ENCODE assay signal across 28 cellular contexts in the genomic region with DNA sequence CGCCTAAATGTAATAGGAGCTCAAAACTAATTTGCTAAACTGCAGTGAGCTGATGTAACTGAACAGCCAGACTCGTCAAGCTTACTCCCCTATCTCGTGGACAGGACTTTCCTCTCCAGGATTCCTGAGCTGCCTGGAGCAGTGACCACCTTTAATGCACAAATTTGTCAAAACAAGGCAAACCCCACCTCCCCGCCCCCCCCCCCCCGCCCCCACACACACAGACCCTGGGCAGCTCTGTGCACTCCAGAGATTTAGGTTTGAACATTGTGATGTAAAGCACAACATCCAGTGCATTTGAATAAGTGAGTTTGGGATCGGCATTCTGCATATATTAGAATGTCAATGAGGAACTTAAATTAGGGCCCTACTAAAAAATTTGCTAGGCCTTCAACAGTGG.
DNase-seq lines count a peak whose midpoint lies in the region; ATAC-seq and TF ChIP-seq lines count a peak whose summit lies in the region.
"Had no signal": no experiment of that assay in that cellular context is flagged by ENCODE, and none has a peak within 500 bp of the region (broad histone marks: within the 10 kb centered on the region; RNA-seq: fewer than 3 reads in every experiment).

No MANE protein-coding gene starts in this region.

- H3F3A ChIP-seq in GM23338 (replicated peaks; ENCODE audit: low read depth), result peaks cover 15% of the 10 kb centered on the region

- H3K27me3 Mint-ChIP-seq in GM23338 (ENCODE audit: insufficient read depth, low read depth, poor library complexity), result peaks cover 1% of the 10 kb centered on the region
- no peaks in the 10 kb centered on the region for H3K27me3 Mint-ChIP-seq in nephron progenitor cell (ENCODE audit: low read depth, poor library complexity)
- peaks cover 4% of the 10 kb centered on the region for H3K27me3 Mint-ChIP-seq in endodermal cell (ENCODE audit: insufficient read depth)

- H3K9me3 ChIP-seq in HUES64 (ENCODE audit: insufficient read depth, low read depth, low read length), result no peaks in the 10 kb centered on the region
- H3K9me3 ChIP-seq in iPS DF 6.9 (ENCODE audit: control insufficient read depth, insufficient read depth, low read length), result no peaks in the 10 kb centered on the region
- no peaks in the 10 kb centered on the region for H3K9me3 ChIP-seq in endodermal cell (ENCODE audit: control insufficient read depth, low read length)
- H3K9me3 ChIP-seq: A549, Caco-2, SJSA1 had no signal

- H3K9me2 ChIP-seq in GM23338 (ENCODE audit: insufficient read depth), result 0 out of 2 replicates have a peak, but pooled peaks cover 11% of the 10 kb centered on the region

- no peaks in the 10 kb centered on the region for H4K20me1 ChIP-seq in GM23338 (replicated peaks; ENCODE audit: insufficient read depth)

- H3K4me1 Mint-ChIP-seq in GM23338 (peaks cover 57% of the 10 kb centered on the region), nephron progenitor cell (peaks cover 61% of the 10 kb centered on the region), endodermal cell (peaks cover 32% of the 10 kb centered on the region)

- H3K9ac ChIP-seq in HUES64 (ENCODE audit: low read depth, low read length), result peak overlapping the region; percentile 37; the same call in 1 of the 2 replicates
- H3K9ac ChIP-seq in endodermal cell (ENCODE audit: extremely low read depth, low read length, poor library complexity, severe bottlenecking), result no peak overlapping the region

- 23% methylated on average over 4 of the region's 6 CpGs for WGBS in HUES64
- no CpG with 5 or more reads among the region's 6 CpGs for WGBS in iPS DF 6.9 (ENCODE audit: insufficient coverage, insufficient read length)
- 63% methylated on average over 3 to 4 of the region's 6 CpGs for WGBS in endodermal cell (ENCODE audit: insufficient coverage in 1 of 2, insufficient read length in 1 of 2), 2 experiments

- peak overlapping the region; percentile 33 for H3K4me2 ChIP-seq in GM23338
- H3K4me2 ChIP-seq: A549, PC-9 had no signal

- H3K27me3 ChIP-seq in GM23338 (ENCODE audit: insufficient read depth), result no peaks in the 10 kb centered on the region
- H3K27me3 ChIP-seq in HUES64 (ENCODE audit: insufficient read depth, low read length), result no peaks in the 10 kb centered on the region
- H3K27me3 ChIP-seq in iPS DF 6.9 (ENCODE audit: control insufficient read depth, insufficient read depth, low read length), result no peaks in the 10 kb centered on the region
- no peaks in the 10 kb centered on the region for H3K27me3 ChIP-seq in endodermal cell (ENCODE audit: control insufficient read depth, insufficient read depth, low read length, poor library complexity, severe bottlenecking)
- H3K27me3 ChIP-seq: SJSA1 had no signal

- H3K4me1 ChIP-seq in GM23338 (ENCODE audit: insufficient read depth) (peaks cover 49% of the 10 kb centered on the region), HUES64 (ENCODE audit: insufficient read depth, low read length) (peaks cover 46% of the 10 kb centered on the region), iPS DF 6.9 (ENCODE audit: control insufficient read depth, insufficient read depth, low read length) (peaks cover 13% of the 10 kb centered on the region), endodermal cell (ENCODE audit: control insufficient read depth, insufficient read depth, low read length) (no peaks in the 10 kb centered on the region)
- H3K4me1 ChIP-seq: SJSA1 had no signal

- TF ChIP-seq CTCF in GM23338 (conservative IDR thresholded peaks at IDR 0.05; ENCODE audit: low read depth in 2 of 2) (no peak), nephron progenitor cell (IDR thresholded peaks at IDR 0.05) (no peak), endodermal cell (conservative IDR thresholded peaks at IDR 0.05) (no peak)

- H3K4me3 Mint-ChIP-seq in GM23338 (peak overlapping the region; percentile 7), nephron progenitor cell (peak overlapping the region; percentile 50), endodermal cell (no peak overlapping the region)
- H3K4me3 Mint-ChIP-seq: CD8-positive, alpha-beta T cell; HFFc6 had no signal

- peak overlapping the region; percentile 95 for H3K27ac ChIP-seq in GM23338 (ENCODE audit: low read depth)
- peak overlapping the region; percentile 91; the same call in 1 of the 2 replicates for H3K27ac ChIP-seq in HUES64 (ENCODE audit: low read depth, low read length)
- H3K27ac ChIP-seq in iPS DF 6.9 (ENCODE audit: low read length), result no peak overlapping the region
- no peak overlapping the region for H3K27ac ChIP-seq in endodermal cell (ENCODE audit: low read depth, low read length)
- H3K27ac ChIP-seq: A549, C4-2B, PC-9, SJSA1 had no signal

- peak; percentile 76 for DNase-seq in GM23338 (ENCODE audit: low spot score)
- peak; percentile 35 for DNase-seq in iPS DF 6.9 (ENCODE audit: low read depth, low spot score)
- DNase-seq in nephron progenitor cell, result no peak
- no peak for DNase-seq in endodermal cell
- no peak for DNase-seq in activated naive CD4-positive, alpha-beta T cell treated with anti-CD3 and anti-CD28 coated beads, Interleukin-2, amount 50 U/mL, for 16 hours
- DNase-seq: AML-193; Caco-2; CD8-positive, alpha-beta T cell; HFFc6; Karpas-422; NCI-H1092; NCI-H1436; NCI-H187; NCI-H2081 treated with DMSO at 0.1 percent for 48 hours; NCI-H446; NCI-H524 treated with DMSO at 0.1 percent for 48 hours; NCI-H82; NK-92 treated with Interleukin-12 subunit alpha and Interleukin-12 subunit beta, amount 100 ng/mL, for 24 hours; PC-9 had no signal

- no peaks in the 10 kb centered on the region for H3K9me3 Mint-ChIP-seq in GM23338
- no peaks in the 10 kb centered on the region for H3K9me3 Mint-ChIP-seq in nephron progenitor cell
- no peaks in the 10 kb centered on the region for H3K9me3 Mint-ChIP-seq in endodermal cell
- H3K9me3 Mint-ChIP-seq: CD8-positive, alpha-beta T cell; HFFc6 had no signal

- H3K4me3 ChIP-seq in GM23338 (peak overlapping the region; percentile 32; the same call in 1 of the 2 replicates), HUES64 (ENCODE audit: low read length) (no peak overlapping the region), iPS DF 6.9 (ENCODE audit: low read length) (no peak overlapping the region), endodermal cell (ENCODE audit: low read length) (no peak overlapping the region)
- H3K4me3 ChIP-seq: A549, GM12878, PC-9, SJSA1 had no signal

- H3K36me3 ChIP-seq in GM23338 (ENCODE audit: insufficient read depth), result no peaks in the 10 kb centered on the region; the same call in 1 of the 2 replicates
- H3K36me3 ChIP-seq in HUES64 (ENCODE audit: insufficient read depth, low read length), result no peaks in the 10 kb centered on the region; the same call in 1 of the 2 replicates
- no peaks in the 10 kb centered on the region; the same call in 1 of the 2 replicates for H3K36me3 ChIP-seq in iPS DF 6.9 (ENCODE audit: control insufficient read depth, insufficient read depth, low read length)
- no peaks in the 10 kb centered on the region for H3K36me3 ChIP-seq in endodermal cell (ENCODE audit: control insufficient read depth, insufficient read depth, low read length)
- H3K36me3 ChIP-seq: SJSA1 had no signal

- ATAC-seq in GM23338 (peak; percentile 39), GM21619 (IDR thresholded peaks at IDR 0.05; ENCODE audit: unreplicated experiment) (no peak), GM18907 (IDR thresholded peaks at IDR 0.05; ENCODE audit: unreplicated experiment) (no peak)
- ATAC-seq: A549; CD8-positive, alpha-beta T cell; GM12878; HepG2; Right ventricle myocardium inferior had no signal

- peaks cover 29% of the 10 kb centered on the region for H3K79me2 ChIP-seq in GM23338 (replicated peaks; ENCODE audit: insufficient read depth)

- H2AFZ ChIP-seq in GM23338, result no peak overlapping the region
- H2AFZ ChIP-seq: PC-9 had no signal

- H3K27ac Mint-ChIP-seq in GM23338 (peak overlapping the region; percentile 93), nephron progenitor cell (peak overlapping the region; percentile 53), endodermal cell (no peak overlapping the region)
- H3K27ac Mint-ChIP-seq: CD8-positive, alpha-beta T cell; HFFc6 had no signal

- H3K36me3 Mint-ChIP-seq in GM23338 (ENCODE audit: low read depth) (peaks cover 11% of the 10 kb centered on the region; the same call in 1 of the 3 replicates), nephron progenitor cell (ENCODE audit: low read depth) (no peaks in the 10 kb centered on the region), endodermal cell (ENCODE audit: low read depth) (no peaks in the 10 kb centered on the region)
- H3K36me3 Mint-ChIP-seq: CD8-positive, alpha-beta T cell had no signal

TF ChIP-seq in GM23338, 12 proteins besides CTCF, POLR2A, EP300 and RAD21:
- no peak for TF ChIP-seq ZNF331 (CRISPR knock-in tag; IDR thresholded peaks at IDR 0.05; ENCODE audit: low read depth)
- peak; percentile 69; the same call in 1 of the 2 replicates for TF ChIP-seq NANOG (IDR thresholded peaks at IDR 0.05; ENCODE audit: borderline replicate concordance)
- peak; percentile 42; the same call in 1 of the 2 replicates for TF ChIP-seq POLR2AphosphoS5 (IDR thresholded peaks at IDR 0.05; ENCODE audit: low read depth)

Comparison
In these comparisons a context has a peak if more than half of its experiments do, and no peak if none do; other contexts are left out.
1. DNase-seq: peak in GM23338 (single experiment) and iPS DF 6.9 (single experiment); none in nephron progenitor cell (single experiment), endodermal cell (single experiment) and activated naive CD4-positive, alpha-beta T cell treated with anti-CD3 and anti-CD28 coated beads, Interleukin-2, amount 50 U/mL, for 16 hours (single experiment).
2. H3K27ac ChIP-seq: peak in GM23338 (single experiment) and HUES64 (single experiment); none in iPS DF 6.9 (single experiment) and endodermal cell (single experiment).